30 cellular contexts compared by ENCODE assay signal in the genomic region with DNA sequence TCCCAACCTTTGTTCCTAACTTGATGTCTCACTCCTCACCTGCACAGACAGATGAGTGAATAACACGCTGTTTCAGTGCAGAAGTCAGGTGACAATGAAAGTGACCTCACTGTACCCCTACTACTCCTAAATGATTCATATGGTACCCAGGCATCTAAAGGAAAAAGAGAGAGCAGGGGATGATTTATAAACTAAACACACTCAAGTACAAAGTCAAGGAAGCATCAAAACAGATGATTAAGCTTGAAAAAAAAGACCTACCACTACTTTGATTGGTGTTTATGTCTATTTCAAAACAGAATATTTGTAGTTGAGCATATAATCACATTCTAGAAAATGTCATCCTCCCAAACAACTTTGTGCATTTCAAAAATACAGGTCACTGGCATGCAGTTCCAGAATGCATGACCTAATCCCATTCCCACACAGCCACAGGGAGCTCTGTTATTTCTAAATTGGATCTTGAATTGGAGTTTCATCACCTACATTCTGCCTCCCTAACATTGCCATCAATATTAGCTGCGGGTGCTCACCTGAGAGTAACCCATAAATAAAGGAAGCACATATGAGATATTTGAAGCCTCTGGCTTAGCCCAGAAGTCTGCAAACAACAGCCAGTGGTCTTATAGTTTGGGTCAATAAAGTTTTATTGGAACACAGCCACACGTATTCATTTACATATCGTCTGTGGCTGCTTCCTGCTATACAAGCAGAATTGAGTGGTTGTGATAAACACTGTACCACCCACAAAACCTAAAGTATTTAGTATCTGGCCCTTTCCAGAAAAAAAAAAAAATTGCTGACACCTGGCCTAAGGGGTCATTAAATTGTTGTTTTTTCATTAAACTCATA. TPM values are rescaled to one million over a fixed set of nuclear protein-coding genes. Genes with fewer than 3 reads are reported as not detected.
A peak's percentile ranks its signal among the peaks of the same experiment; 100 is the strongest.
DNase-seq lines count a peak whose midpoint lies in the region; ATAC-seq and TF ChIP-seq lines count a peak whose summit lies in the region.
"Had no signal": no experiment of that assay in that cellular context is flagged by ENCODE, and none has a peak within 500 bp of the region (broad histone marks: within the 10 kb centered on the region; RNA-seq: fewer than 3 reads in every experiment).

No MANE protein-coding gene starts in this region.

- H3K9ac ChIP-seq in MM.1S (ENCODE audit: low read length): no peak overlapping the region

- DNase-seq in A172 (ENCODE audit: low spot score): peak; percentile 69
- peak; percentile 53 for DNase-seq in HCEC 1CT
- DNase-seq in amniotic epithelial cell (ENCODE audit: low read depth): peak; percentile 66
- peak; percentile 68 for DNase-seq in fibroblast of villous mesenchyme (ENCODE audit: low read depth)
- no peak for DNase-seq in hypothalamus (lab: John Stamatoyannopoulos, UW)
- no peak for DNase-seq in MM.1S
- DNase-seq in stimulated activated effector memory CD8-positive, alpha-beta T cell treated with anti-CD3 and anti-CD28 coated beads, Interleukin-12 subunit alpha, Interleukin-12 subunit beta, amount 100 ng/mL, for 72 hours (ENCODE audit: low spot score in 2 of 2): no peak
- DNase-seq: activated CD4-positive, alpha-beta T cell treated with anti-CD3 and anti-CD28 coated beads, Interleukin-2, amount 50 U/mL, for 4 hours; activated naive CD4-positive, alpha-beta T cell treated with Interleukin-2 at 50 U/mL for 16 hours; activated T-cell treated with anti-CD3 and anti-CD28 coated beads, Interleukin-2, amount 50 U/mL, for 72 hours; CD4-positive, alpha-beta T cell; cerebellar nuclear complex; DND-41; H9; immature natural killer cell; left colon; mammary epithelial cell; NCI-H1092; NCI-H187; NCI-H510A treated with DMSO at 0.1 percent for 48 hours; nephron progenitor cell; ovary; stimulated activated CD4-positive, alpha-beta T cell treated with anti-CD3 and anti-CD28 coated beads, Interleukin-1b, Interleukin-23, amount 100 ng/mL, for 48 hours; stimulated activated naive CD8-positive, alpha-beta T cell treated with anti-CD3 and anti-CD28 coated beads, Interleukin-15, amount 100 ng/mL, for 72 hours had no signal

- H3K4me3 Mint-ChIP-seq in stimulated activated effector memory CD8-positive, alpha-beta T cell treated with anti-CD3 and anti-CD28 coated beads, Interleukin-12 subunit alpha, Interleukin-12 subunit beta, amount 100 ng/mL, for 72 hours: no peak overlapping the region
- H3K4me3 Mint-ChIP-seq: activated T-cell treated with anti-CD3 and anti-CD28 coated beads, Interleukin-2, amount 50 U/mL, for 72 hours; brain; CD4-positive, alpha-beta T cell; H9; immature natural killer cell; nephron progenitor cell; stimulated activated naive CD8-positive, alpha-beta T cell treated with anti-CD3 and anti-CD28 coated beads, Interleukin-15, amount 100 ng/mL, for 72 hours had no signal

- H3K9me3 Mint-ChIP-seq in stimulated activated effector memory CD8-positive, alpha-beta T cell treated with anti-CD3 and anti-CD28 coated beads, Interleukin-12 subunit alpha, Interleukin-12 subunit beta, amount 100 ng/mL, for 72 hours: no peaks in the 10 kb centered on the region
- H3K9me3 Mint-ChIP-seq: activated T-cell treated with anti-CD3 and anti-CD28 coated beads, Interleukin-2, amount 50 U/mL, for 72 hours; CD4-positive, alpha-beta T cell; H9; immature natural killer cell; stimulated activated naive CD8-positive, alpha-beta T cell treated with anti-CD3 and anti-CD28 coated beads, Interleukin-15, amount 100 ng/mL, for 72 hours had no signal

- H3K36me3 ChIP-seq in MM.1S (replicated peaks; ENCODE audit: insufficient read depth, low read length): no peaks in the 10 kb centered on the region
- H3K36me3 ChIP-seq: ovary, thoracic aorta, vagina had no signal

- H3K36me3 Mint-ChIP-seq in stimulated activated effector memory CD8-positive, alpha-beta T cell treated with anti-CD3 and anti-CD28 coated beads, Interleukin-12 subunit alpha, Interleukin-12 subunit beta, amount 100 ng/mL, for 72 hours: no peaks in the 10 kb centered on the region
- H3K36me3 Mint-ChIP-seq: brain, immature natural killer cell had no signal

- TF ChIP-seq CTCF in fibroblast of villous mesenchyme (IDR thresholded peaks at IDR 0.05; ENCODE audit: insufficient read depth, low read depth, low read length) (no peak), MM.1S (IDR thresholded peaks at IDR 0.05; ENCODE audit: low read length) (no peak)

- H3K27me3 ChIP-seq in MM.1S (replicated peaks; ENCODE audit: insufficient read depth, low read length): no peaks in the 10 kb centered on the region
- H3K27me3 ChIP-seq: ovary, vagina had no signal

- H3F3A ChIP-seq in MM.1S (ENCODE audit: insufficient read depth, low read length): 0 out of 2 replicates have a peak, but pooled peaks cover 4% of the 10 kb centered on the region

- H3K4me1 ChIP-seq in MM.1S (ENCODE audit: low read length): no peaks in the 10 kb centered on the region

- H3K4me3 ChIP-seq in fibroblast of villous mesenchyme (ENCODE audit: low read depth, low read length): no peak overlapping the region
- no peak overlapping the region for H3K4me3 ChIP-seq in MM.1S (ENCODE audit: low read length)
- H3K4me3 ChIP-seq: ovary, thoracic aorta, vagina had no signal

- no peak overlapping the region for H3K27ac ChIP-seq in MM.1S (ENCODE audit: low read length)
- H3K27ac ChIP-seq: ovary, RWPE1, thoracic aorta, vagina had no signal

- no peak overlapping the region for H2AFZ ChIP-seq in MM.1S (ENCODE audit: low read length)

- no peaks in the 10 kb centered on the region for H4K20me1 ChIP-seq in MM.1S (ENCODE audit: insufficient read depth, low read length)

- no peak overlapping the region for H3K4me2 ChIP-seq in MM.1S (ENCODE audit: low read depth, low read length)

- no peak overlapping the region for H3K27ac Mint-ChIP-seq in stimulated activated effector memory CD8-positive, alpha-beta T cell treated with anti-CD3 and anti-CD28 coated beads, Interleukin-12 subunit alpha, Interleukin-12 subunit beta, amount 100 ng/mL, for 72 hours
- H3K27ac Mint-ChIP-seq: activated T-cell treated with anti-CD3 and anti-CD28 coated beads, Interleukin-2, amount 50 U/mL, for 72 hours; brain; CD4-positive, alpha-beta T cell; H9; immature natural killer cell; nephron progenitor cell; stimulated activated naive CD8-positive, alpha-beta T cell treated with anti-CD3 and anti-CD28 coated beads, Interleukin-15, amount 100 ng/mL, for 72 hours had no signal

- no peaks in the 10 kb centered on the region for H3K79me2 ChIP-seq in MM.1S (ENCODE audit: low read length)

- no peaks in the 10 kb centered on the region for H3K4me1 Mint-ChIP-seq in stimulated activated effector memory CD8-positive, alpha-beta T cell treated with anti-CD3 and anti-CD28 coated beads, Interleukin-12 subunit alpha, Interleukin-12 subunit beta, amount 100 ng/mL, for 72 hours
- H3K4me1 Mint-ChIP-seq: immature natural killer cell; stimulated activated naive CD8-positive, alpha-beta T cell treated with anti-CD3 and anti-CD28 coated beads, Interleukin-15, amount 100 ng/mL, for 72 hours had no signal

- H3K9me3 ChIP-seq in MM.1S (replicated peaks; ENCODE audit: insufficient read depth, low read length): no peaks in the 10 kb centered on the region
- H3K9me3 ChIP-seq: ovary, thoracic aorta, vagina had no signal

- ATAC-seq in HG02642 (IDR thresholded peaks at IDR 0.05; ENCODE audit: poor library complexity, unreplicated experiment): no peak
- ATAC-seq in stimulated activated effector memory CD8-positive, alpha-beta T cell treated with anti-CD3 and anti-CD28 coated beads, Interleukin-12 subunit alpha, Interleukin-12 subunit beta, amount 100 ng/mL, for 72 hours: no peak
- ATAC-seq: activated T-cell treated with anti-CD3 and anti-CD28 coated beads, Interleukin-2, amount 50 U/mL, for 72 hours; esophagus mucosa; left colon; stimulated activated naive CD8-positive, alpha-beta T cell treated with anti-CD3 and anti-CD28 coated beads, Interleukin-15, amount 100 ng/mL, for 72 hours had no signal

- no peaks in the 10 kb centered on the region for H3K9me2 ChIP-seq in MM.1S (replicated peaks; ENCODE audit: insufficient read depth, low read length)

RNA-seq across cellular contexts. Expression of gene HS3ST3A1, which starts 14.0 kb away (rescaled TPM):
- total RNA-seq in A172 (2014; rRNA removed; shearing (Covaris generic)): 139 and 149 TPM in 2 replicates
- total RNA-seq in fibroblast of villous mesenchyme: 13.8 and 15.5 TPM in 2 replicates

Comparison
In these comparisons a context has a peak if more than half of its experiments do, and no peak if none do; other contexts are left out.
1. DNase-seq: peak in A172 (single experiment), HCEC 1CT (single experiment), amniotic epithelial cell (single experiment) and fibroblast of villous mesenchyme (single experiment); none in hypothalamus (0 of 51), MM.1S (single experiment) and stimulated activated effector memory CD8-positive, alpha-beta T cell treated with anti-CD3 and anti-CD28 coated beads, Interleukin-12 subunit alpha, Interleukin-12 subunit beta, amount 100 ng/mL, for 72 hours (0 of 2).